1 cellular context compared by ENCODE assay signal in genomic region chr15:89496155-89497098, GRCh38.
A peak's percentile ranks its signal among the peaks of the same experiment; 100 is the strongest.
TF ChIP-seq lines count a peak whose summit lies in the region.

Gene RHCG (minus strand): TSS chr15:89496583. CDS start chr15:89496544, 39 bp downstream.

TF ChIP-seq in HepG2, 621 proteins besides CTCF, POLR2A, EP300 and RAD21 (continued from another document):
- no peak for TF ChIP-seq ZNF496 (CRISPR knock-in tag; IDR thresholded peaks at IDR 0.05; ENCODE audit: insufficient replicate concordance)
- TF ChIP-seq ZBTB10 (CRISPR knock-in tag; IDR thresholded peaks at IDR 0.05; ENCODE audit: borderline replicate concordance): no peak
- TF ChIP-seq SMC3 (IDR thresholded peaks at IDR 0.05; ENCODE audit: low read length): peak; percentile 23; the same call in 1 of the 2 replicates
- peak; percentile 53; the same call in 1 of the 2 replicates for TF ChIP-seq SALL1 (CRISPR knock-in tag; IDR thresholded peaks at IDR 0.05)
- no peak for TF ChIP-seq NONO (IDR thresholded peaks at IDR 0.05)
- peak; percentile 51; the same call in 1 of the 2 replicates for TF ChIP-seq NONO (CRISPR knock-in tag; conservative IDR thresholded peaks at IDR 0.05)
